Comparison of ENCODE assay signal across 19 cellular contexts in the genomic region with DNA sequence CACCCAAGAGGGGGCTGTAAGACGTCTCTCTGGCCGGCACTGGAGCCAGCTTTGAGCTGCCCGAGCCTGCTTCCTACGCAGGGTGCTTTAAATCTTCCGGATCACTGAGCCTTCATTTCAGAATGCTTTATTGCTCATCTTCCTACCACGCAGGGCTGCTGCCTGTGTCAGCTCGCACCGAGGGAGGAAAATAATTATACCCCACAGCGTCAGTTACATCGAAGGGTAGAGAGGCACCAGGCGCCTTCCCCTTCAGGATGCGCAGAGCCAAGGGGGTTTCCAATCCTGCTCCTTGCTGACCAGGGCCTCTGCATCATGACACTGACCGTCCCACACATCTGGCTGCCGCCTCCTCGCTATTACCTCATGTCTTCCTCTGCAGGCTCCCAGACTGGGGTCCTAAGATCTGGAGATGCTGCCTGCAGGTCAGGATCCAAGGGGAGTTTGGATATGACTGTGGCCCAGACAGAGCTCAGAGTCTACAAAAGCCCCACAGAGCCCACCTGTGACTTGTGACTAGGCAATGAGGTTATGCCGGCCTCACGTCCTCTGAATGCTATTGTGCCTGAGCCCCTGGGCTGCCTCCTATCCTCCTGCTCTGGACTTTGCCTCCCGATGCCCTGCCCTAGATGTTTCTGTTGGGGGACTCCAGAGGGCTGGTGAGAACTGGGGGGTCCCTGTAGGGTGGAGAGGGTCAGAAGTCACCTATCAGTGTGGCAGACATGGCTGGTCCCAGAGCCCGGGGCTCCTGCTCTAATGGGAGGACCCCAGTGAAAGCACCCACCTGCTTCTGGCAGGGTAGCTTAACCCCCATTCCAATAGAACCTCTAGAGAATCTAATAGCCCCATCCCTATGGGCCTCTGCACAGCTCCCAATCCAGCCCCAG.
DNase-seq lines count a peak whose midpoint lies in the region; ATAC-seq, FAIRE-seq and TF ChIP-seq lines count a peak whose summit lies in the region.
"Had no signal": no experiment of that assay in that cellular context is flagged by ENCODE, and none has a peak within 500 bp of the region (broad histone marks: within the 10 kb centered on the region; RNA-seq: fewer than 3 reads in every experiment).

No MANE protein-coding gene starts in this region.

- 90% methylated on average over 19 of the region's 19 CpGs for WGBS in right cardiac atrium

- peak overlapping the region; percentile 57 for H3K9ac ChIP-seq in neural cell (ENCODE audit: low read length)

- H3K4me1 ChIP-seq in right cardiac atrium (ENCODE audit: control insufficient read depth, insufficient read depth, low read length) (no peaks in the 10 kb centered on the region), vagina (no peaks in the 10 kb centered on the region)
- H3K4me1 ChIP-seq: ascending aorta, psoas muscle had no signal

- ATAC-seq in Right ventricle myocardium inferior (no peak), right cardiac atrium (no peak), GM21529 (IDR thresholded peaks at IDR 0.05; ENCODE audit: unreplicated experiment) (no peak)
- ATAC-seq: left lung; psoas muscle; stimulated activated naive CD8-positive, alpha-beta T cell treated with anti-CD3 and anti-CD28 coated beads, Interleukin-15, amount 100 ng/mL, for 72 hours had no signal

- H3K9me3 ChIP-seq in right cardiac atrium (ENCODE audit: control insufficient read depth, low read length) = no peaks in the 10 kb centered on the region
- no peaks in the 10 kb centered on the region for H3K9me3 ChIP-seq in neural cell (ENCODE audit: low read length)
- no peaks in the 10 kb centered on the region for H3K9me3 ChIP-seq in vagina
- H3K9me3 ChIP-seq: ascending aorta, left lung, psoas muscle, SJCRH30 had no signal

- no peaks in the 10 kb centered on the region for H3K27me3 ChIP-seq in right cardiac atrium (ENCODE audit: control insufficient read depth, insufficient read depth)
- H3K27me3 ChIP-seq in neural cell (ENCODE audit: insufficient read depth, low read depth, low read length) = no peaks in the 10 kb centered on the region
- no peaks in the 10 kb centered on the region for H3K27me3 ChIP-seq in vagina
- H3K27me3 ChIP-seq: ascending aorta, SJCRH30 had no signal

- no peaks in the 10 kb centered on the region for H3K79me2 ChIP-seq in neural cell (replicated peaks; ENCODE audit: insufficient read depth, low read length)

- H3K27ac ChIP-seq in right cardiac atrium (ENCODE audit: low read length) = no peak overlapping the region
- no peak overlapping the region for H3K27ac ChIP-seq in coronary artery
- H3K27ac ChIP-seq in neural cell (ENCODE audit: low read length) = peak overlapping the region; percentile 88
- no peak overlapping the region for H3K27ac ChIP-seq in vagina
- H3K27ac ChIP-seq: ascending aorta, left lung, psoas muscle, SJCRH30 had no signal

- H4K20me1 ChIP-seq in neural cell (ENCODE audit: insufficient read depth) = no peaks in the 10 kb centered on the region

- TF ChIP-seq POLR2A in vagina (IDR thresholded peaks at IDR 0.05) = no peak

- H3F3A ChIP-seq in neural cell (ENCODE audit: insufficient read depth, low read length, poor library complexity, severe bottlenecking) = no peaks in the 10 kb centered on the region

- no peak for TF ChIP-seq CTCF in coronary artery (IDR thresholded peaks at IDR 0.05)
- TF ChIP-seq CTCF in neural cell (IDR thresholded peaks at IDR 0.05; ENCODE audit: poor library complexity, severe bottlenecking) = no peak
- no peak for TF ChIP-seq CTCF in vagina (IDR thresholded peaks at IDR 0.05)
- no peak for TF ChIP-seq CTCF in D721Med (IDR thresholded peaks at IDR 0.05; ENCODE audit: insufficient read depth, missing control alignments)

- no peak for FAIRE-seq in D721Med (lab: Jason Lieb, UNC)
- FAIRE-seq: urothelium cell line had no signal

- peak; percentile 52 for TF ChIP-seq RAD21 in neural cell (conservative IDR thresholded peaks at IDR 0.05)

- peak; percentile 65 for TF ChIP-seq EP300 in neural cell (conservative IDR thresholded peaks at IDR 0.05; ENCODE audit: poor library complexity, severe bottlenecking)

- H2AFZ ChIP-seq in neural cell (ENCODE audit: low read depth, low read length) = no peak overlapping the region

- H3K4me3 ChIP-seq in right cardiac atrium (ENCODE audit: low read length) (no peak overlapping the region), coronary artery (no peak overlapping the region), neural cell (ENCODE audit: low read length) (peak overlapping the region; percentile 8), vagina (no peak overlapping the region)
- H3K4me3 ChIP-seq: ascending aorta, left lung, psoas muscle, SJCRH30 had no signal

- no peaks in the 10 kb centered on the region for H3K9me2 ChIP-seq in neural cell (ENCODE audit: insufficient read depth, low read length)

- DNase-seq in Right ventricle myocardium inferior (ENCODE audit: missing footprints) (peak; percentile 34), right cardiac atrium (no peak), coronary artery (ENCODE audit: low spot score) (peak; percentile 63), vagina (ENCODE audit: extremely low spot score in 2 of 2) (peak; percentile 74 to 81), D721Med (ENCODE audit: insufficient read length, low spot score) (no peak)
- DNase-seq in stimulated activated CD4-positive, alpha-beta T cell treated with anti-CD3 and anti-CD28 coated beads, Interleukin-4, amount 100 ng/mL, for 1 hour = no peak
- DNase-seq: activated B cell treated with CpG ODN at 0.5 μM for 24 hours; activated naive CD4-positive, alpha-beta T cell; EL; NCI-H187; NCI-H446 treated with DMSO at 0.1 percent for 48 hours; stimulated activated naive CD8-positive, alpha-beta T cell treated with anti-CD3 and anti-CD28 coated beads, Interleukin-15, amount 100 ng/mL, for 72 hours had no signal

- H3K36me3 ChIP-seq in neural cell (ENCODE audit: insufficient read depth, low read length) = no peaks in the 10 kb centered on the region
- no peaks in the 10 kb centered on the region for H3K36me3 ChIP-seq in vagina
- H3K36me3 ChIP-seq: ascending aorta, left lung, SJCRH30 had no signal

- intact Hi-C loops in Right ventricle myocardium inferior (cut with DNase I) = no loop called here
- intact Hi-C loops in right cardiac atrium (cut with DNase I) = no loop called here
- intact Hi-C loops in vagina (cut with DNase I) = no loop called here

- H3K4me2 ChIP-seq in neural cell (ENCODE audit: low read length) = no peak overlapping the region

TF ChIP-seq in neural cell, 6 proteins besides CTCF, POLR2A, EP300 and RAD21:
- no peak for TF ChIP-seq MXI1 (conservative IDR thresholded peaks at IDR 0.05; ENCODE audit: poor library complexity, severe bottlenecking)
- peak; percentile 71 for TF ChIP-seq POLR2AphosphoS5 (IDR thresholded peaks at IDR 0.05)
- TF ChIP-seq SMC3 (conservative IDR thresholded peaks at IDR 0.05; ENCODE audit: poor library complexity) = peak; percentile 42
- TF ChIP-seq, protein P1, sequence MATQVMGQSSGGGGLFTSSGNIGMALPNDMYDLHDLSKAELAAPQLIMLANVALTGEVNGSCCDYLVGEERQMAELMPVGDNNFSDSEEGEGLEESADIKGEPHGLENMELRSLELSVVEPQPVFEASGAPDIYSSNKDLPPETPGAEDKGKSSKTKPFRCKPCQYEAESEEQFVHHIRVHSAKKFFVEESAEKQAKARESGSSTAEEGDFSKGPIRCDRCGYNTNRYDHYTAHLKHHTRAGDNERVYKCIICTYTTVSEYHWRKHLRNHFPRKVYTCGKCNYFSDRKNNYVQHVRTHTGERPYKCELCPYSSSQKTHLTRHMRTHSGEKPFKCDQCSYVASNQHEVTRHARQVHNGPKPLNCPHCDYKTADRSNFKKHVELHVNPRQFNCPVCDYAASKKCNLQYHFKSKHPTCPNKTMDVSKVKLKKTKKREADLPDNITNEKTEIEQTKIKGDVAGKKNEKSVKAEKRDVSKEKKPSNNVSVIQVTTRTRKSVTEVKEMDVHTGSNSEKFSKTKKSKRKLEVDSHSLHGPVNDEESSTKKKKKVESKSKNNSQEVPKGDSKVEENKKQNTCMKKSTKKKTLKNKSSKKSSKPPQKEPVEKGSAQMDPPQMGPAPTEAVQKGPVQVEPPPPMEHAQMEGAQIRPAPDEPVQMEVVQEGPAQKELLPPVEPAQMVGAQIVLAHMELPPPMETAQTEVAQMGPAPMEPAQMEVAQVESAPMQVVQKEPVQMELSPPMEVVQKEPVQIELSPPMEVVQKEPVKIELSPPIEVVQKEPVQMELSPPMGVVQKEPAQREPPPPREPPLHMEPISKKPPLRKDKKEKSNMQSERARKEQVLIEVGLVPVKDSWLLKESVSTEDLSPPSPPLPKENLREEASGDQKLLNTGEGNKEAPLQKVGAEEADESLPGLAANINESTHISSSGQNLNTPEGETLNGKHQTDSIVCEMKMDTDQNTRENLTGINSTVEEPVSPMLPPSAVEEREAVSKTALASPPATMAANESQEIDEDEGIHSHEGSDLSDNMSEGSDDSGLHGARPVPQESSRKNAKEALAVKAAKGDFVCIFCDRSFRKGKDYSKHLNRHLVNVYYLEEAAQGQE (IDR thresholded peaks at IDR 0.05; ENCODE audit: borderline replicate concordance) = no peak
- TF ChIP-seq TAF1 (IDR thresholded peaks at IDR 0.05; ENCODE audit: low read depth) = peak; percentile 37
- TF ChIP-seq EZH2 (IDR thresholded peaks at IDR 0.05; ENCODE audit: borderline replicate concordance, insufficient read depth, low read length, poor library complexity, severe bottlenecking) = no peak

Comparison
In these comparisons a context has a peak if more than half of its experiments do, and no peak if none do; other contexts are left out.
1. DNase-seq: peak in Right ventricle myocardium inferior (single experiment), coronary artery (single experiment) and vagina (2 of 2); none in right cardiac atrium (0 of 3), stimulated activated CD4-positive, alpha-beta T cell treated with anti-CD3 and anti-CD28 coated beads, Interleukin-4, amount 100 ng/mL, for 1 hour (single experiment) and D721Med (single experiment).